Comparison of ENCODE assay signal across 1 cellular context in the genomic region with DNA sequence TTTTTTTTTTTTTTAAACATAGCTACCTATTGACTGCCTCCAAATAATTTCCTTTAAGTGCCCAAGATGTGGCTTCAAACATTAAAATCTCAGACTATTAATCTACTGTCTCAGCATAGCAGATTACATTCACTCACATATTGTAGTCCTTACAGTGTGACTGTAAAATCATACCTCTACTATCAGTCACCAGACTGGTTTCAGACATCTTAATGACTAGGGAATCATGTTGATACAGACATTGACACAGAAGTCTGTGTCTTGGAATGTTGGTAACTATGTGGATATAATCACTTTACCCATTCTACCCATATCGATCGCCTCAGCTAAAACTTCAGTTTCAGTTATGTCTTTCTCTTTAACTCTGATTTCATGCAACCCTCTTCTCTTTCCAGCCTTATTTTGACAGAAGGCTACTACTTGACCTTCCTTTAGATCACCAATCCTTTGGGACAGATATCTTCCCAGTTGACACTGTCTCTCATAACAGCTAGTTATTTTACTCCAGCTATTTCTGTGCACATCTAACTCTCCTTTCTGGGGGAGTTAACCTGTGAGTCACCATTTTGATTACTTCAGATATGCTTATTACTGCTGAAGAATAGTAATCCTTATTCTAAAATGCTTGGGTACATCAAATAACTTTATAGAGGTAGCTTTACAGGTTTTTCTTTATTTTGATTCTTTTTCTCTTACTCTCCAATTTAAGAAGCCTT.
TF ChIP-seq lines count a peak whose summit lies in the region.

No MANE protein-coding gene starts in this region.

TF ChIP-seq in K562, 482 proteins besides CTCF, POLR2A, EP300 and RAD21:
- TF ChIP-seq FOSL1 (tag; conservative IDR thresholded peaks at IDR 0.05): peak; percentile 44; the same call in 1 of the 2 replicates
- TF ChIP-seq ZBTB7A (IDR thresholded peaks at IDR 0.05; ENCODE audit: borderline replicate concordance, control insufficient read depth, low read depth, low read length): no peak
- TF ChIP-seq JUND (IDR thresholded peaks at IDR 0.05; ENCODE audit: borderline replicate concordance, low read depth, low read length): 0 out of 2 replicates have a peak, but pooled peaks have one; percentile 38
- no peak for TF ChIP-seq JUND (tag; IDR thresholded peaks at IDR 0.05; ENCODE audit: borderline replicate concordance, low read depth, low read length)
- TF ChIP-seq, protein P1, sequence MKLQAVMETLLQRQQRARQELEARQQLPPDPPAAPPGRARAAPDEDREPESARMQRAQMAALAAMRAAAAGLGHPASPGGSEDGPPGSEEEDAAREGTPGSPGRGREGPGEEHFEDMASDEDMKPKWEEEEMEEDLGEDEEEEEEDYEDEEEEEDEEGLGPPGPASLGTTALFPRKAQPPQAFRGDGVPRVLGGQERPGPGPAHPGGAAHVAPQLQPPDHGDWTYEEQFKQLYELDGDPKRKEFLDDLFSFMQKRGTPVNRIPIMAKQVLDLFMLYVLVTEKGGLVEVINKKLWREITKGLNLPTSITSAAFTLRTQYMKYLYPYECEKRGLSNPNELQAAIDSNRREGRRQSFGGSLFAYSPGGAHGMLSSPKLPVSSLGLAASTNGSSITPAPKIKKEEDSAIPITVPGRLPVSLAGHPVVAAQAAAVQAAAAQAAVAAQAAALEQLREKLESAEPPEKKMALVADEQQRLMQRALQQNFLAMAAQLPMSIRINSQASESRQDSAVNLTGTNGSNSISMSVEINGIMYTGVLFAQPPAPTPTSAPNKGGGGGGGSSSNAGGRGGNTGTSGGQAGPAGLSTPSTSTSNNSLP (IDR thresholded peaks at IDR 0.05; ENCODE audit: borderline replicate concordance, low read depth, low read length): no peak
- TF ChIP-seq, protein P2, sequence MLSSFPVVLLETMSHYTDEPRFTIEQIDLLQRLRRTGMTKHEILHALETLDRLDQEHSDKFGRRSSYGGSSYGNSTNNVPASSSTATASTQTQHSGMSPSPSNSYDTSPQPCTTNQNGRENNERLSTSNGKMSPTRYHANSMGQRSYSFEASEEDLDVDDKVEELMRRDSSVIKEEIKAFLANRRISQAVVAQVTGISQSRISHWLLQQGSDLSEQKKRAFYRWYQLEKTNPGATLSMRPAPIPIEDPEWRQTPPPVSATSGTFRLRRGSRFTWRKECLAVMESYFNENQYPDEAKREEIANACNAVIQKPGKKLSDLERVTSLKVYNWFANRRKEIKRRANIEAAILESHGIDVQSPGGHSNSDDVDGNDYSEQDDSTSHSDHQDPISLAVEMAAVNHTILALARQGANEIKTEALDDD (IDR thresholded peaks at IDR 0.05): peak; percentile 53; the same call in 1 of the 2 replicates
